Comparison of ENCODE assay signal across 1 cellular context in the genomic region with DNA sequence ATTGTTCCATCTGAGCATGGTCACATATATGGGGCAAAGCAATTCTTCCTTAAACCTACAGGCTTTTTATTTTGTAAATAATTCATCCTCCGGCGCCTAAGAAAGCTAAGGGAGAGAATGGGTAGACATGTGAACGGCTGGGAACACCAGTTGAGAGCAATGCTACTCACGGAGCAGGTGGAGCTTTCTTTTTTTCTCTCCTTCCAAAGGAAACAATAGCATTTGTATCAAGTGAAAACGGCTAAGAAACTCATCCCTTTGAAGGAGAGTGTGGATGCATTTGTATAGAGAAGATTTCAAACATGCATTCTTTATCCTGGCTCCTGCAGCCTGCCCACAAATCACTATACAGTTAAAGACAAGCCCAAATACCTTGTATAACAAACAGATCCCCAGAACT.
TF ChIP-seq lines count a peak whose summit lies in the region.

No MANE protein-coding gene starts in this region.

TF ChIP-seq in H1, 55 proteins besides CTCF, POLR2A, EP300 and RAD21:
- TF ChIP-seq, protein P1, sequence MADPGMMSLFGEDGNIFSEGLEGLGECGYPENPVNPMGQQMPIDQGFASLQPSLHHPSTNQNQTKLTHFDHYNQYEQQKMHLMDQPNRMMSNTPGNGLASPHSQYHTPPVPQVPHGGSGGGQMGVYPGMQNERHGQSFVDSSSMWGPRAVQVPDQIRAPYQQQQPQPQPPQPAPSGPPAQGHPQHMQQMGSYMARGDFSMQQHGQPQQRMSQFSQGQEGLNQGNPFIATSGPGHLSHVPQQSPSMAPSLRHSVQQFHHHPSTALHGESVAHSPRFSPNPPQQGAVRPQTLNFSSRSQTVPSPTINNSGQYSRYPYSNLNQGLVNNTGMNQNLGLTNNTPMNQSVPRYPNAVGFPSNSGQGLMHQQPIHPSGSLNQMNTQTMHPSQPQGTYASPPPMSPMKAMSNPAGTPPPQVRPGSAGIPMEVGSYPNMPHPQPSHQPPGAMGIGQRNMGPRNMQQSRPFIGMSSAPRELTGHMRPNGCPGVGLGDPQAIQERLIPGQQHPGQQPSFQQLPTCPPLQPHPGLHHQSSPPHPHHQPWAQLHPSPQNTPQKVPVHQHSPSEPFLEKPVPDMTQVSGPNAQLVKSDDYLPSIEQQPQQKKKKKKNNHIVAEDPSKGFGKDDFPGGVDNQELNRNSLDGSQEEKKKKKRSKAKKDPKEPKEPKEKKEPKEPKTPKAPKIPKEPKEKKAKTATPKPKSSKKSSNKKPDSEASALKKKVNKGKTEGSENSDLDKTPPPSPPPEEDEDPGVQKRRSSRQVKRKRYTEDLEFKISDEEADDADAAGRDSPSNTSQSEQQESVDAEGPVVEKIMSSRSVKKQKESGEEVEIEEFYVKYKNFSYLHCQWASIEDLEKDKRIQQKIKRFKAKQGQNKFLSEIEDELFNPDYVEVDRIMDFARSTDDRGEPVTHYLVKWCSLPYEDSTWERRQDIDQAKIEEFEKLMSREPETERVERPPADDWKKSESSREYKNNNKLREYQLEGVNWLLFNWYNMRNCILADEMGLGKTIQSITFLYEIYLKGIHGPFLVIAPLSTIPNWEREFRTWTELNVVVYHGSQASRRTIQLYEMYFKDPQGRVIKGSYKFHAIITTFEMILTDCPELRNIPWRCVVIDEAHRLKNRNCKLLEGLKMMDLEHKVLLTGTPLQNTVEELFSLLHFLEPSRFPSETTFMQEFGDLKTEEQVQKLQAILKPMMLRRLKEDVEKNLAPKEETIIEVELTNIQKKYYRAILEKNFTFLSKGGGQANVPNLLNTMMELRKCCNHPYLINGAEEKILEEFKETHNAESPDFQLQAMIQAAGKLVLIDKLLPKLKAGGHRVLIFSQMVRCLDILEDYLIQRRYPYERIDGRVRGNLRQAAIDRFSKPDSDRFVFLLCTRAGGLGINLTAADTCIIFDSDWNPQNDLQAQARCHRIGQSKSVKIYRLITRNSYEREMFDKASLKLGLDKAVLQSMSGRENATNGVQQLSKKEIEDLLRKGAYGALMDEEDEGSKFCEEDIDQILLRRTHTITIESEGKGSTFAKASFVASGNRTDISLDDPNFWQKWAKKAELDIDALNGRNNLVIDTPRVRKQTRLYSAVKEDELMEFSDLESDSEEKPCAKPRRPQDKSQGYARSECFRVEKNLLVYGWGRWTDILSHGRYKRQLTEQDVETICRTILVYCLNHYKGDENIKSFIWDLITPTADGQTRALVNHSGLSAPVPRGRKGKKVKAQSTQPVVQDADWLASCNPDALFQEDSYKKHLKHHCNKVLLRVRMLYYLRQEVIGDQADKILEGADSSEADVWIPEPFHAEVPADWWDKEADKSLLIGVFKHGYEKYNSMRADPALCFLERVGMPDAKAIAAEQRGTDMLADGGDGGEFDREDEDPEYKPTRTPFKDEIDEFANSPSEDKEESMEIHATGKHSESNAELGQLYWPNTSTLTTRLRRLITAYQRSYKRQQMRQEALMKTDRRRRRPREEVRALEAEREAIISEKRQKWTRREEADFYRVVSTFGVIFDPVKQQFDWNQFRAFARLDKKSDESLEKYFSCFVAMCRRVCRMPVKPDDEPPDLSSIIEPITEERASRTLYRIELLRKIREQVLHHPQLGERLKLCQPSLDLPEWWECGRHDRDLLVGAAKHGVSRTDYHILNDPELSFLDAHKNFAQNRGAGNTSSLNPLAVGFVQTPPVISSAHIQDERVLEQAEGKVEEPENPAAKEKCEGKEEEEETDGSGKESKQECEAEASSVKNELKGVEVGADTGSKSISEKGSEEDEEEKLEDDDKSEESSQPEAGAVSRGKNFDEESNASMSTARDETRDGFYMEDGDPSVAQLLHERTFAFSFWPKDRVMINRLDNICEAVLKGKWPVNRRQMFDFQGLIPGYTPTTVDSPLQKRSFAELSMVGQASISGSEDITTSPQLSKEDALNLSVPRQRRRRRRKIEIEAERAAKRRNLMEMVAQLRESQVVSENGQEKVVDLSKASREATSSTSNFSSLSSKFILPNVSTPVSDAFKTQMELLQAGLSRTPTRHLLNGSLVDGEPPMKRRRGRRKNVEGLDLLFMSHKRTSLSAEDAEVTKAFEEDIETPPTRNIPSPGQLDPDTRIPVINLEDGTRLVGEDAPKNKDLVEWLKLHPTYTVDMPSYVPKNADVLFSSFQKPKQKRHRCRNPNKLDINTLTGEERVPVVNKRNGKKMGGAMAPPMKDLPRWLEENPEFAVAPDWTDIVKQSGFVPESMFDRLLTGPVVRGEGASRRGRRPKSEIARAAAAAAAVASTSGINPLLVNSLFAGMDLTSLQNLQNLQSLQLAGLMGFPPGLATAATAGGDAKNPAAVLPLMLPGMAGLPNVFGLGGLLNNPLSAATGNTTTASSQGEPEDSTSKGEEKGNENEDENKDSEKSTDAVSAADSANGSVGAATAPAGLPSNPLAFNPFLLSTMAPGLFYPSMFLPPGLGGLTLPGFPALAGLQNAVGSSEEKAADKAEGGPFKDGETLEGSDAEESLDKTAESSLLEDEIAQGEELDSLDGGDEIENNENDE (IDR thresholded peaks at IDR 0.05; ENCODE audit: insufficient replicate concordance, low read length), result peak; percentile 51
- TF ChIP-seq BCL11A (IDR thresholded peaks at IDR 0.05; ENCODE audit: low read depth in 2 of 2, low read length in 2 of 2), result no peak
TF ChIP-seq in H1: peak in this region for 1.
